Comparison of ENCODE assay signal across 26 cellular contexts in genomic region chr6:57254055-57254717, GRCh38. TPM values are rescaled to one million over a fixed set of nuclear protein-coding genes. Genes with fewer than 3 reads are reported as not detected.
DNase-seq lines count a peak whose midpoint lies in the region; ATAC-seq and TF ChIP-seq lines count a peak whose summit lies in the region.
"Had no signal": no experiment of that assay in that cellular context is flagged by ENCODE, and none has a peak within 500 bp of the region (broad histone marks: within the 10 kb centered on the region; RNA-seq: fewer than 3 reads in every experiment).

No MANE protein-coding gene starts in this region.

- ATAC-seq in GM18505 (IDR thresholded peaks at IDR 0.05; ENCODE audit: unreplicated experiment), result no peak
- ATAC-seq: activated CD8-positive, alpha-beta memory T cell treated with anti-CD3 and anti-CD28 coated beads, Interleukin-2, amount 10 ng/mL, durations not matched to agents 7 days and 5 days; K562; natural killer cell; PC-3; T-cell had no signal

- no peak overlapping the region for H3K4me3 ChIP-seq in mucosa of rectum (ENCODE audit: low read length in 2 of 2)
- no peak overlapping the region for H3K4me3 ChIP-seq in sigmoid colon
- H3K4me3 ChIP-seq: K562 had no signal

- H3K27ac ChIP-seq in mucosa of rectum (ENCODE audit: low read depth in 2 of 2, low read length in 2 of 2) (peak overlapping the region; percentile 12 to 46), sigmoid colon (peak overlapping the region; percentile 77 to 95 (median 90))
- H3K27ac ChIP-seq: brain microvascular endothelial cell, C4-2B had no signal

- WGBS in sigmoid colon, 2 donors, result 75 to 77% methylated on average over 4 of the region's 4 CpGs

- TF ChIP-seq CTCF in HFFc6 (IDR thresholded peaks at IDR 0.05) (no peak), chondrocyte (IDR thresholded peaks at IDR 0.05) (no peak), sigmoid colon (IDR thresholded peaks at IDR 0.05) (no peak)

- no peaks in the 10 kb centered on the region for H3K4me1 ChIP-seq in mucosa of rectum (ENCODE audit: control insufficient read depth in 2 of 2, insufficient read depth in 2 of 2, low read length in 2 of 2)
- peaks cover 0 to 70% (median 62%) of the 10 kb centered on the region in 4 donors for H3K4me1 ChIP-seq in sigmoid colon

- TF ChIP-seq POLR2A in sigmoid colon (IDR thresholded peaks at IDR 0.05), result no peak
- no peak for TF ChIP-seq POLR2A in GM18505 (IDR thresholded peaks at IDR 0.05; ENCODE audit: borderline replicate concordance, extremely low read depth, insufficient read depth, insufficient read length)

- H3K27me3 Mint-ChIP-seq in HFFc6 (ENCODE audit: insufficient read depth) (no peaks in the 10 kb centered on the region; the same call in 1 of the 2 replicates), chondrocyte (ENCODE audit: low read depth) (no peaks in the 10 kb centered on the region)
- H3K27me3 Mint-ChIP-seq: activated CD8-positive, alpha-beta memory T cell treated with anti-CD3 and anti-CD28 coated beads, Interleukin-2, amount 10 ng/mL, durations not matched to agents 7 days and 5 days; activated naive CD8-positive, alpha-beta T cell treated with anti-CD3 and anti-CD28 coated beads, Interleukin-2, amount 10 ng/mL, durations not matched to agents 7 days and 5 days; T-cell had no signal

- no peak overlapping the region for H3K4me3 Mint-ChIP-seq in HFFc6
- no peak overlapping the region for H3K4me3 Mint-ChIP-seq in chondrocyte (ENCODE audit: unreplicated experiment)
- H3K4me3 Mint-ChIP-seq: activated CD8-positive, alpha-beta memory T cell treated with anti-CD3 and anti-CD28 coated beads, Interleukin-2, amount 10 ng/mL, durations not matched to agents 7 days and 5 days; activated naive CD8-positive, alpha-beta T cell treated with anti-CD3 and anti-CD28 coated beads, Interleukin-2, amount 10 ng/mL, durations not matched to agents 7 days and 5 days; activated T-helper 1 cell treated with anti-CD3 and anti-CD28 coated beads, Interleukin-12 subunit alpha, Interleukin-12 subunit beta, Interleukin-2, Interleukin-4 antibody, amounts not matched to agents 30 ng/mL and 10 ng/mL and 1 ng/mL, durations not matched to agents 14 hours and 24 hours and 36 hours; natural killer cell; T-cell had no signal

- no peak overlapping the region for H3K9ac ChIP-seq in mucosa of rectum (ENCODE audit: low read depth in 1 of 2, low read length in 2 of 2)

- 0 out of 2 replicates have a peak overlapping the region, but pooled peaks have one; percentile 4 for H3K27ac Mint-ChIP-seq in HFFc6
- peak overlapping the region; percentile 32 for H3K27ac Mint-ChIP-seq in chondrocyte (ENCODE audit: unreplicated experiment)
- H3K27ac Mint-ChIP-seq: activated CD8-positive, alpha-beta memory T cell treated with anti-CD3 and anti-CD28 coated beads, Interleukin-2, amount 10 ng/mL, durations not matched to agents 7 days and 5 days; activated naive CD8-positive, alpha-beta T cell treated with anti-CD3 and anti-CD28 coated beads, Interleukin-2, amount 10 ng/mL, durations not matched to agents 7 days and 5 days; activated T-helper 1 cell treated with anti-CD3 and anti-CD28 coated beads, Interleukin-12 subunit alpha, Interleukin-12 subunit beta, Interleukin-2, Interleukin-4 antibody, amounts not matched to agents 30 ng/mL and 10 ng/mL and 1 ng/mL, durations not matched to agents 14 hours and 24 hours and 36 hours; natural killer cell; T-cell had no signal

- no peaks in the 10 kb centered on the region for H3K9me3 ChIP-seq in mucosa of rectum (ENCODE audit: control insufficient read depth in 2 of 2, low read length in 2 of 2)
- no peaks in the 10 kb centered on the region for H3K9me3 ChIP-seq in sigmoid colon

- H3K9me3 Mint-ChIP-seq in HFFc6 (no peaks in the 10 kb centered on the region), chondrocyte (ENCODE audit: low read depth) (no peaks in the 10 kb centered on the region)
- H3K9me3 Mint-ChIP-seq: activated naive CD8-positive, alpha-beta T cell treated with anti-CD3 and anti-CD28 coated beads, Interleukin-2, amount 10 ng/mL, durations not matched to agents 7 days and 5 days; activated T-helper 1 cell treated with anti-CD3 and anti-CD28 coated beads, Interleukin-12 subunit alpha, Interleukin-12 subunit beta, Interleukin-2, Interleukin-4 antibody, amounts not matched to agents 30 ng/mL and 10 ng/mL and 1 ng/mL, durations not matched to agents 14 hours and 24 hours and 36 hours; natural killer cell; T-cell had no signal

- H3K27me3 ChIP-seq in mucosa of rectum (ENCODE audit: control insufficient read depth in 2 of 2, insufficient read depth in 2 of 2, low read length in 2 of 2), result no peaks in the 10 kb centered on the region
- H3K27me3 ChIP-seq in sigmoid colon, result no peaks in the 10 kb centered on the region
- H3K27me3 ChIP-seq: brain microvascular endothelial cell had no signal

- no peak for TF ChIP-seq EP300 in sigmoid colon (IDR thresholded peaks at IDR 0.05)

- H3K36me3 Mint-ChIP-seq in HFFc6 (ENCODE audit: low read depth) (no peaks in the 10 kb centered on the region), chondrocyte (ENCODE audit: low read depth) (no peaks in the 10 kb centered on the region)
- H3K36me3 Mint-ChIP-seq: activated CD8-positive, alpha-beta memory T cell treated with anti-CD3 and anti-CD28 coated beads, Interleukin-2, amount 10 ng/mL, durations not matched to agents 7 days and 5 days; activated naive CD8-positive, alpha-beta T cell treated with anti-CD3 and anti-CD28 coated beads, Interleukin-2, amount 10 ng/mL, durations not matched to agents 7 days and 5 days; natural killer cell; T-cell had no signal

- peaks cover 72% of the 10 kb centered on the region for H3K4me1 Mint-ChIP-seq in HFFc6 (ENCODE audit: low read depth)
- H3K4me1 Mint-ChIP-seq in chondrocyte (ENCODE audit: low read depth), result peaks cover 50% of the 10 kb centered on the region
- H3K4me1 Mint-ChIP-seq: activated CD8-positive, alpha-beta memory T cell treated with anti-CD3 and anti-CD28 coated beads, Interleukin-2, amount 10 ng/mL, durations not matched to agents 7 days and 5 days; activated naive CD8-positive, alpha-beta T cell treated with anti-CD3 and anti-CD28 coated beads, Interleukin-2, amount 10 ng/mL, durations not matched to agents 7 days and 5 days; natural killer cell; T-cell had no signal

- no peak for DNase-seq in HFFc6
- DNase-seq in chondrocyte (ENCODE audit: low spot score), result no peak
- no peak for DNase-seq in sigmoid colon
- DNase-seq in HCEC 1CT, result no peak
- no peak for DNase-seq in NOMO-1 treated with DMSO at 0.1 percent for 48 hours (lab: John Stamatoyannopoulos, UW; ENCODE audit: unreplicated experiment)
- no peak for DNase-seq in HuH-7 (ENCODE audit: low spot score)
- DNase-seq: activated CD4-positive, alpha-beta T cell treated with anti-CD3 and anti-CD28 coated beads for 4 hours; activated CD8-positive, alpha-beta memory T cell treated with anti-CD3 and anti-CD28 coated beads, Interleukin-2, amount 10 ng/mL, durations not matched to agents 7 days and 5 days; activated naive CD8-positive, alpha-beta T cell treated with anti-CD3 and anti-CD28 coated beads, Interleukin-2, amount 10 ng/mL, durations not matched to agents 7 days and 5 days; brain microvascular endothelial cell; foreskin fibroblast; mammary epithelial cell; MV-4-11; natural killer cell; NCI-H1694 treated with DMSO at 0.1 percent for 48 hours; NCI-H82; PC-3; retina; SIG-M5; stimulated activated CD8-positive, alpha-beta memory T cell treated with anti-CD3 and anti-CD28 coated beads, Interleukin-4, amount 100 ng/mL, for 48 hours; T-cell had no signal

- intact Hi-C loops in sigmoid colon (cut with DNase I), result loop anchor here (2.0 kb wide), 1 partner anchor 77 kb away; no protein-coding TSS in a partner anchor

- no peaks in the 10 kb centered on the region for H3K36me3 ChIP-seq in mucosa of rectum (ENCODE audit: control insufficient read depth in 2 of 2, insufficient read depth in 2 of 2, low read length in 2 of 2)
- H3K36me3 ChIP-seq in sigmoid colon, result no peaks in the 10 kb centered on the region
- H3K36me3 ChIP-seq: brain microvascular endothelial cell had no signal

RNA-seq across cellular contexts. Expression of gene RAB23, which starts 32.1 kb away (rescaled TPM):
- 10 to 100 TPM; 23.1 to 30.3 (median 28.9) TPM for total RNA-seq in HFFc6 (2021; fragmentation: NEBNext Ultra II Directional; extraction: Animal tissue kit (Norgen Biotek cat#: 25700))
- 69.7 to 79.4 TPM (median 78.4 TPM) in 3 replicates for total RNA-seq in chondrocyte
- 100 to 1,000 TPM; 115 to 188 (median 167) TPM for total RNA-seq in sigmoid colon
- polyA plus RNA-seq in sigmoid colon, result 10 to 100 TPM in 1 of 3 donors, 1 to 10 TPM in 2; 3.5 to 10.1 (median 7.8) TPM
